ENCODE assay signal across 8 cellular contexts in the genomic region with DNA sequence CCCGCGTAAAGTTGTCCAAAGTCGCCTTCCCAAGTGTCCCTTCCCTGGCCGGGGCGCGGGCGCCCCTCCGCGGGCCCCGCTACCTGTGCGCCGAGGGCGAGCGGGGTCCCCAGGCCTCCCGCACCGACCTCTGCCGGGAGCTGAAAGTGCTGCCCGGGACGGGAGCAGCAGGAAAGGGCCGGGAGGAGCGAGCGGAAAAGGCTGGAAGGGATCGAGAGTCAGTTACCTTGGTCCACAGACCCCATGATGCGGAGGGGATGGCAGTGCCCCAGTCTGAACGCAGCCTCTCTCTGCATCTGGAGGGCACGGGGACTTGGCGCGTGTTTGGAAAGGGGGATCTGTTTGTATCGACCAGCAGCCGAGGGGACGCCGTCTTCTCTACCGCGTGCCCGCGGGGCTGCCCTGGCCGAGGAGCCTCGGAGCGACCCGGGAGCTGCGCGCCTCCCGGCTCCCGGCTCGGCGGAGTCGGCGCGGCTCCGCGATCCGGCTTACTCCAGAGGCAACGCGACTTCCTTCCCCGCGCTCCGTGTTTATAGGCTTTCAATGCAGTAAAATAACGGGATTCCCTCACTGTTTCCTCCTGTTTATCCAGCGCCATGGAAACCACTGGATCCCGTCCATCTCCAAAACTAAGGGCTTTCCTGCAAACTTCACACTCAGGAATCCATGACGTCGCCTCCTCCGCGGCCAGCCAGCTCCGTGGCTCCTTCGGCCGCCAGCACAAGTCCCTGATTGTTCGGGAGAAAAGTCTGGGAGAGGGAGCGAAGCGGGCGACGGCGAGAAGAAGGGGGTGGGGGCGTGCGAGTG. TPM values are rescaled to one million over a fixed set of nuclear protein-coding genes. Genes with fewer than 3 reads are reported as not detected.
DNase-seq lines count a peak whose midpoint lies in the region; ATAC-seq lines count a peak whose summit lies in the region.

No MANE protein-coding gene starts in this region.

- H3K4me2 ChIP-seq in neuronal stem cell (ENCODE audit: insufficient read depth, low read length, poor library complexity, severe bottlenecking): peak overlapping the region; percentile 87

- H3K79me1 ChIP-seq in neuronal stem cell (ENCODE audit: low read depth, low read length): no peaks in the 10 kb centered on the region

- no peak overlapping the region for H2BK120ac ChIP-seq in neuronal stem cell (ENCODE audit: low read depth, low read length)

- H3K4ac ChIP-seq in neuronal stem cell (ENCODE audit: low read length): no peak overlapping the region

- peak overlapping the region; percentile 59 for H2BK5ac ChIP-seq in neuronal stem cell (ENCODE audit: low read length)

- H2AK5ac ChIP-seq in neuronal stem cell (ENCODE audit: low read depth, low read length): no peak overlapping the region

- peak overlapping the region; percentile 36 for H3K18ac ChIP-seq in neuronal stem cell (ENCODE audit: low read length)

- no peak overlapping the region for H2BK15ac ChIP-seq in neuronal stem cell (ENCODE audit: low read length)

- peak overlapping the region; percentile 98 for H2AFZ ChIP-seq in neuronal stem cell (ENCODE audit: low read length)

- ATAC-seq in Right ventricle myocardium inferior: peak; percentile 83

- H4K91ac ChIP-seq in neuronal stem cell (ENCODE audit: low read depth, low read length, poor library complexity): no peak overlapping the region

- H2BK12ac ChIP-seq in neuronal stem cell (ENCODE audit: low read length): no peak overlapping the region

- peak overlapping the region; percentile 55 to 83 for H3K4me3 ChIP-seq in neuronal stem cell (ENCODE audit: low read length in 2 of 2)

- H4K8ac ChIP-seq in neuronal stem cell (ENCODE audit: low read depth, low read length): no peak overlapping the region

- no peaks in the 10 kb centered on the region for H3K36me3 ChIP-seq in neuronal stem cell (replicated peaks in 1 of 2; ENCODE audit: control insufficient read depth in 2 of 2, insufficient read depth in 2 of 2, low read length in 2 of 2)

- H3K23ac ChIP-seq in neuronal stem cell (ENCODE audit: low read depth, low read length, poor library complexity): no peak overlapping the region

- H3K14ac ChIP-seq in neuronal stem cell (ENCODE audit: low read length): no peak overlapping the region

- DNase-seq in NCI-H82 (lab: John Stamatoyannopoulos, UW): peak; percentile 62
- DNase-seq in NCI-H82 treated with DMSO at 0.1 percent for 48 hours (lab: John Stamatoyannopoulos, UW; ENCODE audit: unreplicated experiment): no peak
- DNase-seq in NCI-H446 treated with DMSO at 0.1 percent for 48 hours (lab: John Stamatoyannopoulos, UW): peak; percentile 25
- DNase-seq in Right ventricle myocardium inferior (ENCODE audit: missing footprints): peak; percentile 89
- DNase-seq in neuronal stem cell (ENCODE audit: low spot score): peak; percentile 76
- no peak for DNase-seq in OCI-M1 (lab: John Stamatoyannopoulos, UW)
- DNase-seq in NCI-H2107 treated with DMSO at 0.1 percent for 48 hours (lab: John Stamatoyannopoulos, UW; ENCODE audit: unreplicated experiment): no peak

- H3K27ac ChIP-seq in adipose tissue (ENCODE audit: low read depth, low read length) (peak overlapping the region; percentile 86), neuronal stem cell (replicated peaks; ENCODE audit: low read length) (peak overlapping the region; percentile 21)

- intact Hi-C loops in Right ventricle myocardium inferior (cut with DNase I): loop anchor here (2.0 to 5.0 kb wide), 4 partner anchors 22 to 175 kb away; no protein-coding TSS in a partner anchor

- H3K9ac ChIP-seq in neuronal stem cell (ENCODE audit: low read depth, low read length, poor library complexity): peak overlapping the region; percentile 74

- peaks cover 0 to 53% (median 29%) of the 10 kb centered on the region in 3 experiments for H3K27me3 ChIP-seq in neuronal stem cell (ENCODE audit: control insufficient read depth in 3 of 3, insufficient read depth in 3 of 3, low read depth in 1 of 3, low read length in 3 of 3)

- 0 to 1% (median 1%) methylated on average over 69 to 75 of the region's 75 CpGs for WGBS in adipose tissue, 3 donors
- WGBS in neuronal stem cell (ENCODE audit: extremely low coverage in 2 of 2, insufficient read length in 2 of 2, insufficient replicate concordance in 1 of 2), 2 donors: no CpG with 5 or more reads among the region's 75 CpGs

- no peaks in the 10 kb centered on the region for H3K9me3 ChIP-seq in neuronal stem cell (replicated peaks in 1 of 2; ENCODE audit: control insufficient read depth in 2 of 2, insufficient read depth in 1 of 2, low read depth in 1 of 2, low read length in 2 of 2)

- peaks cover 7 to 25% of the 10 kb centered on the region in 2 donors for H3K4me1 ChIP-seq in neuronal stem cell (ENCODE audit: control insufficient read depth in 2 of 2, insufficient read depth in 1 of 2, low read depth in 1 of 2, low read length in 2 of 2)

RNA-seq across cellular contexts. Expression of a gene that starts 20.0 kb away (rescaled TPM):
- polyA plus RNA-seq in adipose tissue: 1 to 10 TPM; 1.0 to 6.8 (median 2.2) TPM
- total RNA-seq in Right ventricle myocardium inferior: 2.1 TPM
- 0.67 TPM for polyA plus RNA-seq in neuronal stem cell (2013, experiment 1 of 2)
- 0.76 TPM for polyA plus RNA-seq in neuronal stem cell (2013, experiment 2 of 2)

Comparison
In these comparisons a context has a peak if more than half of its experiments do, and no peak if none do; other contexts are left out.
1. DNase-seq: peak in NCI-H82 (single experiment), NCI-H446 treated with DMSO at 0.1 percent for 48 hours (single experiment), Right ventricle myocardium inferior (single experiment) and neuronal stem cell (single experiment); none in NCI-H82 treated with DMSO at 0.1 percent for 48 hours (single experiment), OCI-M1 (single experiment) and NCI-H2107 treated with DMSO at 0.1 percent for 48 hours (single experiment).